Comparison of ENCODE assay signal across 7 cellular contexts in the genomic region with DNA sequence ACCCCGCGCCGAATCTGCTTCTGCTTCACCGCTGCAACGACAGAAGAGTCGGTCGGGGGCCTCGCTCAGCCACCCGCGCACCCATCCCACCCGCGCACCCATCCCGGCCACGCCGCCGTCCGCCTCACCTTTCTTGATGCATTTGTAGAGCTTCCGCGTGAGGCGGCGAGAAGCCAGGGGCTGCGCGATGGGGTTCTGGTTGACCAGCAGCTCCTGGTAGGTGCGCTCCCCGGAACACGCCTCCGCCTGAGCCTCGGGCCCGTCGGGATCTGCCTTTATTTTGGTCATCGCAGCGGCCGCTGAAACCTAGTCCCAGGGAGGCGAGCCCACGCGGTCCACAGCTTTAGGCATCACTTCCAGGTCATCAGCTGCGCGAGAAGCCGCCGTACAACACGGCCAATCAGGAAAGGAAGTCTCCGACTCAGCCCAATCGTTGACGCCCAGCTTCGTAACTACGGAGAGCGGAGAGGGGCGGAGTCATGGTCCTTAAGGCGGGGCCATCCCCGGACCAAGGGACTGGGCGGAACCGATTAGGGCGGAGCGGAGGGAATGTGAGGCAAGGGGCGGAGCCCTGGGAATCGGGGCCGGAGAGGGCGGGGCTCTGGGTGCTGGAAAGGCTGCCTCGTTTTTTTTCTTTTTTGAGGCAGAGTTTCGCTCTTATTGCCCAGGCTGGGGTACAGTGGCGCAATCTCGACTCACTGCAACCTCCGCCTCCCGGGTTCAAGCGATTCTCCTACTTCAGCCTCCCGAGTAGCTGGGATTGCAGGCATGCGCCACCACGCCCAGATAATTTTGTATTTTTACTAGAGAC.
DNase-seq lines count a peak whose midpoint lies in the region; ATAC-seq and TF ChIP-seq lines count a peak whose summit lies in the region.

Gene NHP2 (minus strand): TSS at position 356 of the 811 bp plus-strand sequence. CDS start 68 bp downstream, at position 288.

- in situ Hi-C loops in astrocyte of the spinal cord (cut with HindIII; ENCODE audit: low sequenced_read_pairs) = no loop called here

- H3K4me3 ChIP-seq in astrocyte of the spinal cord (ENCODE audit: low read depth, low read length) = peak within 1 kb of the TSS; percentile 91

- ATAC-seq in GM18508 (IDR thresholded peaks at IDR 0.05; ENCODE audit: insufficient read depth, unreplicated experiment) = peak; percentile 97
- ATAC-seq in HG03025 (IDR thresholded peaks at IDR 0.05; ENCODE audit: low FRiP score, unreplicated experiment) = peak; percentile 96

- peak; percentile 98 to 99 for DNase-seq in NCI-H2081 (lab: John Stamatoyannopoulos, UW)
- peak; percentile 96 for DNase-seq in T1000 (lab: John Stamatoyannopoulos, UW)
- DNase-seq in astrocyte of the spinal cord (ENCODE audit: low read depth, low spot score) = peak; percentile 99
- DNase-seq in hippocampal formation (lab: John Stamatoyannopoulos, UW) = peak; percentile 98
- peak; percentile 97 for DNase-seq in retina

- TF ChIP-seq CTCF in astrocyte of the spinal cord (IDR thresholded peaks at IDR 0.05; ENCODE audit: low read depth, low read length) = no peak

Comparison
In these comparisons a context has a peak if more than half of its experiments do, and no peak if none do; other contexts are left out.
1. Peak in every context shown above with its lines: DNase-seq, ATAC-seq and H3K4me3 ChIP-seq.